ENCODE assay signal across 9 cellular contexts in genomic region chr6:31493550-31493874, GRCh38. TPM values are rescaled to one million over a fixed set of nuclear protein-coding genes. Genes with fewer than 3 reads are reported as not detected.
DNase-seq lines count a peak whose midpoint lies in the region; ATAC-seq and TF ChIP-seq lines count a peak whose summit lies in the region.
"Not testable (repeated sequence)": the region's sequence is repeated elsewhere in the genome, so short reads cannot be mapped to it uniquely, and the experiment has no call there.
"Had no signal": no experiment of that assay in that cellular context is flagged by ENCODE, and none has a peak within 500 bp of the region (broad histone marks: within the 10 kb centered on the region; RNA-seq: fewer than 3 reads in every experiment).

No MANE protein-coding gene starts in this region.

- H3K27me3 Mint-ChIP-seq in activated CD8-positive, alpha-beta T cell treated with anti-CD3 and anti-CD28 coated beads, Interleukin-2, amount 10 ng/mL, durations not matched to agents 7 days and 5 days (ENCODE audit: low read depth), result not testable (repeated sequence)

- not testable (repeated sequence) for DNase-seq in BE2C; activated CD8-positive, alpha-beta T cell treated with anti-CD3 and anti-CD28 coated beads, Interleukin-2, amount 10 ng/mL, durations not matched to agents 7 days and 5 days; dorsolateral prefrontal cortex; kidney epithelial cell (ENCODE audit: low read depth)

- not testable (repeated sequence) for H3K9me3 Mint-ChIP-seq in activated CD8-positive, alpha-beta T cell treated with anti-CD3 and anti-CD28 coated beads, Interleukin-2, amount 10 ng/mL, durations not matched to agents 7 days and 5 days (ENCODE audit: insufficient read depth)

- H3K27ac ChIP-seq in KOPT-K1 (ENCODE audit: low read depth, low read length, poor library complexity, severe bottlenecking), result peak overlapping the region; percentile 85
- H3K27ac ChIP-seq in dorsolateral prefrontal cortex, result peak overlapping the region in 1 of 59 donors; percentile 67

- POLR2A ChIA-PET in activated CD8-positive, alpha-beta T cell treated with anti-CD3 and anti-CD28 coated beads, Interleukin-2, amount 10 ng/mL, durations not matched to agents 7 days and 5 days (lab: Charles Lee), result interaction anchor here (3.3 kb wide), 1 partner anchor 47 kb away, joined by 64 read pairs; the partner anchor contains the start of gene DDX39B

- H3K4me1 ChIP-seq in BE2C, result not testable (repeated sequence)
- H3K4me1 ChIP-seq in skeletal muscle satellite cell (ENCODE audit: control insufficient read depth, insufficient read depth, low read length), result peaks cover 24% of the 10 kb centered on the region

- H3K9me3 ChIP-seq in BE2C; KOPT-K1 (ENCODE audit: insufficient read depth, low read length, poor library complexity, severe bottlenecking); skeletal muscle satellite cell (replicated peaks; ENCODE audit: low read length): not testable (repeated sequence)

- peaks cover 56% of the 10 kb centered on the region for H3K4me1 Mint-ChIP-seq in activated CD8-positive, alpha-beta T cell treated with anti-CD3 and anti-CD28 coated beads, Interleukin-2, amount 10 ng/mL, durations not matched to agents 7 days and 5 days (ENCODE audit: low read depth)

- H3K9ac ChIP-seq in skeletal muscle satellite cell (ENCODE audit: low read depth, low read length), result peak overlapping the region; percentile 82

- not testable (repeated sequence) for ATAC-seq in activated CD8-positive, alpha-beta T cell treated with anti-CD3 and anti-CD28 coated beads, Interleukin-2, amount 10 ng/mL, durations not matched to agents 7 days and 5 days

- H3K27ac Mint-ChIP-seq in activated CD8-positive, alpha-beta T cell treated with anti-CD3 and anti-CD28 coated beads, Interleukin-2, amount 10 ng/mL, durations not matched to agents 7 days and 5 days, result peak overlapping the region; percentile 95

- H3K27me3 ChIP-seq in BE2C (peaks cover 59% of the 10 kb centered on the region), dorsolateral prefrontal cortex (peaks cover 0 to 80% (median 21%) of the 10 kb centered on the region in 45 donors)
- not testable (repeated sequence) for H3K27me3 ChIP-seq in kidney epithelial cell (ENCODE audit: control insufficient read depth, insufficient read depth, low read length); skeletal muscle satellite cell (ENCODE audit: control insufficient read depth, insufficient read depth, low read length)

- H3K4me3 Mint-ChIP-seq in activated CD8-positive, alpha-beta T cell treated with anti-CD3 and anti-CD28 coated beads, Interleukin-2, amount 10 ng/mL, durations not matched to agents 7 days and 5 days, result peak overlapping the region; percentile 91

- H3K4me3 ChIP-seq in BE2C (ENCODE audit: low read depth, low read length), result peak overlapping the region; percentile 58; the same call in 1 of the 2 replicates
- H3K4me3 ChIP-seq in dorsolateral prefrontal cortex, result peak overlapping the region in 44 of 59 donors; percentile 31 to 75 (median 57)
- H3K4me3 ChIP-seq in kidney epithelial cell (ENCODE audit: low read depth, low read length), result peak overlapping the region; percentile 54
- H3K4me3 ChIP-seq in skeletal muscle satellite cell (ENCODE audit: low read length), result peak overlapping the region; percentile 97

- not testable (repeated sequence) for TF ChIP-seq CTCF in BE2C (IDR thresholded peaks at IDR 0.05; ENCODE audit: low read depth, low read length); dorsolateral prefrontal cortex (IDR thresholded peaks at IDR 0.05 in 54 of 56, conservative IDR thresholded peaks at IDR 0.05 in 2 of 56; ENCODE audit: low read depth in 1 of 56, partially characterized antibody in 56 of 56); kidney epithelial cell (IDR thresholded peaks at IDR 0.05; ENCODE audit: insufficient read depth, low read length, poor library complexity, severe bottlenecking)

- CTCF ChIA-PET in activated CD8-positive, alpha-beta T cell treated with anti-CD3 and anti-CD28 coated beads, Interleukin-2, amount 10 ng/mL, durations not matched to agents 7 days and 5 days (lab: Charles Lee), result interaction anchor here (0.7 to 4.1 kb wide), 19 partner anchors 9 to 122 kb away, joined by 3 to 46 read pairs (median 4); partner anchors contain the start of genes AIF1, ATP6V1G2, DDX39B and MCCD1

- H3K4me2 ChIP-seq in skeletal muscle satellite cell (ENCODE audit: low read length), result peak overlapping the region; percentile 99

- not testable (repeated sequence) for H3K36me3 ChIP-seq in BE2C; KOPT-K1 (ENCODE audit: insufficient read depth, low read length); kidney epithelial cell (ENCODE audit: control insufficient read depth, insufficient read depth, low read length); skeletal muscle satellite cell (ENCODE audit: insufficient read depth, low read length)

- intact Hi-C loops in dorsolateral prefrontal cortex (cut with DNase I), result not testable (repeated sequence)

- peaks cover 35% of the 10 kb centered on the region for H3K36me3 Mint-ChIP-seq in activated CD8-positive, alpha-beta T cell treated with anti-CD3 and anti-CD28 coated beads, Interleukin-2, amount 10 ng/mL, durations not matched to agents 7 days and 5 days (ENCODE audit: low read depth)

RNA-seq across cellular contexts. Expression of gene MICB, which starts 4.4 kb away (rescaled TPM):
- polyA plus RNA-seq in BE2C (2012; ENCODE audit: insufficient read depth, insufficient read length, low read depth), result 0.29 TPM
- total RNA-seq in activated CD8-positive, alpha-beta T cell treated with anti-CD3 and anti-CD28 coated beads, Interleukin-2, amount 10 ng/mL, durations not matched to agents 7 days and 5 days, result 10 to 100 TPM; 49.0 TPM
- total RNA-seq in dorsolateral prefrontal cortex (1 to 10 TPM in 84 of 120 experiments, under 1 TPM in 34, not detected in 2; 0.20 to 5.9 (median 1.4) TPM), kidney epithelial cell (6.9 and 8.1 TPM in 2 replicates)
- 5.2 and 10.9 TPM in 2 replicates for total RNA-seq in skeletal muscle satellite cell (2012; rRNA removed)

RNA-seq across cellular contexts. Expression of gene MCCD1, which starts 35.2 kb away (rescaled TPM):
- polyA plus RNA-seq in BE2C (2012; ENCODE audit: insufficient read depth, insufficient read length, low read depth), result 0.46 TPM
- not detected for total RNA-seq in activated CD8-positive, alpha-beta T cell treated with anti-CD3 and anti-CD28 coated beads, Interleukin-2, amount 10 ng/mL, durations not matched to agents 7 days and 5 days
- not detected for total RNA-seq in dorsolateral prefrontal cortex
- total RNA-seq in kidney epithelial cell, result not detected in 2 replicates
- total RNA-seq in skeletal muscle satellite cell (2012; rRNA removed), result not detected in 2 replicates
- total RNA-seq: cerebellum, occipital lobe, tibial nerve had no signal

RNA-seq across cellular contexts. Expression of gene DDX39B, which starts 48.3 kb away (rescaled TPM):
- polyA plus RNA-seq in BE2C (2012; ENCODE audit: insufficient read depth, insufficient read length, low read depth), result 635 TPM
- 100 to 1,000 TPM; 477 to 488 TPM for total RNA-seq in activated CD8-positive, alpha-beta T cell treated with anti-CD3 and anti-CD28 coated beads, Interleukin-2, amount 10 ng/mL, durations not matched to agents 7 days and 5 days
- total RNA-seq in dorsolateral prefrontal cortex (100 to 1,000 TPM; 154 to 265 (median 191) TPM), kidney epithelial cell (290 and 412 TPM in 2 replicates)
- total RNA-seq in skeletal muscle satellite cell (2012; rRNA removed), result 421 and 461 TPM in 2 replicates

RNA-seq across cellular contexts. Expression of gene ATP6V1G2, which starts 52.9 kb away (rescaled TPM):
- 47.5 TPM for polyA plus RNA-seq in BE2C (2012; ENCODE audit: insufficient read depth, insufficient read length, low read depth)
- total RNA-seq in activated CD8-positive, alpha-beta T cell treated with anti-CD3 and anti-CD28 coated beads, Interleukin-2, amount 10 ng/mL, durations not matched to agents 7 days and 5 days, result 1 to 10 TPM; 2.5 TPM
- 100 to 1,000 TPM in 118 of 120 experiments, 10 to 100 TPM in 2; 80.0 to 352 (median 250) TPM for total RNA-seq in dorsolateral prefrontal cortex
- 0.67 and 2.7 TPM in 2 replicates for total RNA-seq in kidney epithelial cell
- total RNA-seq in skeletal muscle satellite cell (2012; rRNA removed), result 0.76 and 1.5 TPM in 2 replicates

RNA-seq across cellular contexts. Expression of gene NFKBIL1, which starts 53.9 kb away (rescaled TPM):
- 66.2 TPM for polyA plus RNA-seq in BE2C (2012; ENCODE audit: insufficient read depth, insufficient read length, low read depth)
- 10 to 100 TPM; 13.5 to 14.2 TPM for total RNA-seq in activated CD8-positive, alpha-beta T cell treated with anti-CD3 and anti-CD28 coated beads, Interleukin-2, amount 10 ng/mL, durations not matched to agents 7 days and 5 days
- total RNA-seq in dorsolateral prefrontal cortex, result 10 to 100 TPM; 13.8 to 27.3 (median 20.1) TPM
- total RNA-seq in kidney epithelial cell, result 41.9 and 44.0 TPM in 2 replicates
- total RNA-seq in skeletal muscle satellite cell (2012; rRNA removed), result 20.3 and 24.5 TPM in 2 replicates
